ENCODE assay signal across 7 cellular contexts in genomic region chr21:43318841-43319781, GRCh38.
A peak's percentile ranks its signal among the peaks of the same experiment; 100 is the strongest.
DNase-seq lines count a peak whose midpoint lies in the region; ATAC-seq, FAIRE-seq and TF ChIP-seq lines count a peak whose summit lies in the region.

No MANE protein-coding gene starts in this region.

- no peak for TF ChIP-seq POLR2A in GM12891 (IDR thresholded peaks at IDR 0.05; ENCODE audit: low read depth, low read length)

- no peaks in the 10 kb centered on the region for H3K9me3 ChIP-seq in fibroblast of lung (ENCODE audit: control insufficient read depth, insufficient read depth, low read depth, low read length)
- H3K9me3 ChIP-seq in lower lobe of right lung: no peaks in the 10 kb centered on the region

- peak; percentile 38 for FAIRE-seq in GM12891 (lab: Jason Lieb, UNC)

- H3K27ac ChIP-seq in fibroblast of lung (ENCODE audit: insufficient read depth, low read length) (peak overlapping the region; percentile 39), lower lobe of right lung (no peak overlapping the region)

- H2AFZ ChIP-seq in fibroblast of lung (ENCODE audit: low read length): no peak overlapping the region

- H3K4me3 ChIP-seq in fibroblast of lung (replicated peaks in 1 of 4; ENCODE audit: control extremely low read depth in 1 of 4, insufficient read depth in 1 of 4, low read depth in 3 of 4, low read length in 4 of 4) (no peak overlapping the region), skeletal muscle cell (ENCODE audit: low read depth, low read length) (no peak overlapping the region), lower lobe of right lung (no peak overlapping the region)

- TF ChIP-seq CTCF in fibroblast of lung (conservative IDR thresholded peaks at IDR 0.05 in 1 of 2, IDR thresholded peaks at IDR 0.05 in 1 of 2; ENCODE audit: low read depth in 1 of 2, low read length in 2 of 2): no peak
- TF ChIP-seq CTCF in lower lobe of right lung (IDR thresholded peaks at IDR 0.05): no peak

- no peak for ATAC-seq in lower lobe of right lung

- H3K27me3 ChIP-seq in fibroblast of lung (ENCODE audit: control insufficient read depth, insufficient read depth, low read length): no peaks in the 10 kb centered on the region
- H3K27me3 ChIP-seq in lower lobe of right lung (ENCODE audit: low read depth): peaks cover 4% of the 10 kb centered on the region

- H3K9ac ChIP-seq in fibroblast of lung (ENCODE audit: insufficient read depth, low read length): peak overlapping the region; percentile 50

- no peaks in the 10 kb centered on the region for H4K20me1 ChIP-seq in fibroblast of lung (ENCODE audit: control insufficient read depth, extremely low read depth, insufficient read depth, low read length)

- H3K4me1 ChIP-seq in fibroblast of lung (ENCODE audit: control insufficient read depth, extremely low read depth, insufficient read depth, low read length): peaks cover 5% of the 10 kb centered on the region
- peaks cover 18% of the 10 kb centered on the region for H3K4me1 ChIP-seq in lower lobe of right lung

- H3K36me3 ChIP-seq in fibroblast of lung (ENCODE audit: control insufficient read depth, insufficient read depth, low read length) (no peaks in the 10 kb centered on the region), lower lobe of right lung (no peaks in the 10 kb centered on the region)

- intact Hi-C loops in lower lobe of right lung (cut with DNase I): no loop called here

- no peak for DNase-seq in GM12891 (ENCODE audit: insufficient read length, low spot score)
- peak; percentile 52 for DNase-seq in NCI-H2227 (lab: John Stamatoyannopoulos, UW; ENCODE audit: unreplicated experiment)
- DNase-seq in fibroblast of lung (ENCODE audit: low read depth in 2 of 2): peak; percentile 53 to 59
- peak; percentile 67 for DNase-seq in skeletal muscle cell (ENCODE audit: low read depth)
- DNase-seq in lower lobe of right lung: no peak
- no peak for DNase-seq in NCI-H128 (lab: John Stamatoyannopoulos, UW; ENCODE audit: unreplicated experiment)
- no peak for DNase-seq in stimulated activated CD4-positive, alpha-beta T cell treated with anti-CD3 and anti-CD28 coated beads, Interleukin-1b, Interleukin-23, amount 100 ng/mL, for 48 hours

- H3K79me2 ChIP-seq in fibroblast of lung (ENCODE audit: control insufficient read depth, insufficient read depth, low read length): no peaks in the 10 kb centered on the region

- H3K4me2 ChIP-seq in fibroblast of lung (ENCODE audit: extremely low read depth, insufficient read depth, low read length): no peak overlapping the region

TF ChIP-seq in GM12891, 5 proteins besides CTCF, POLR2A, EP300 and RAD21:
- TF ChIP-seq PAX5 (IDR thresholded peaks at IDR 0.05; ENCODE audit: insufficient read depth, low read length, severe bottlenecking) (no peak), SPI1 (IDR thresholded peaks at IDR 0.05; ENCODE audit: low read depth, low read length) (no peak), POU2F2 (IDR thresholded peaks at IDR 0.05; ENCODE audit: low read depth, low read length) (no peak), POLR2AphosphoS5 (IDR thresholded peaks at IDR 0.05; ENCODE audit: low read depth, low read length) (no peak), TAF1 (IDR thresholded peaks at IDR 0.05; ENCODE audit: low read depth, low read length) (no peak)

Comparison
In these comparisons a context has a peak if more than half of its experiments do, and no peak if none do; other contexts are left out.
1. DNase-seq: peak in NCI-H2227 (single experiment), fibroblast of lung (2 of 2) and skeletal muscle cell (single experiment); none in GM12891 (single experiment), lower lobe of right lung (single experiment), NCI-H128 (single experiment) and stimulated activated CD4-positive, alpha-beta T cell treated with anti-CD3 and anti-CD28 coated beads, Interleukin-1b, Interleukin-23, amount 100 ng/mL, for 48 hours (single experiment).